Comparison of ENCODE assay signal across 16 cellular contexts in genomic region chr19:5452594-5453565, GRCh38. TPM values are rescaled to one million over a fixed set of nuclear protein-coding genes. Genes with fewer than 3 reads are reported as not detected.
DNase-seq lines count a peak whose midpoint lies in the region; ATAC-seq, FAIRE-seq and TF ChIP-seq lines count a peak whose summit lies in the region.
"Had no signal": no experiment of that assay in that cellular context is flagged by ENCODE, and none has a peak within 500 bp of the region (broad histone marks: within the 10 kb centered on the region; RNA-seq: fewer than 3 reads in every experiment).

No MANE protein-coding gene starts in this region.

- H3K4me3 ChIP-seq in A549: no peak overlapping the region
- no peak overlapping the region for H3K4me3 ChIP-seq in GM12878
- H3K4me3 ChIP-seq: BLaER1 treated with 17β-estradiol and CSF1 and Interleukin-3, amounts not matched to agents 10 nM and 100 nM; dorsolateral prefrontal cortex had no signal

- no peak overlapping the region for H2AFZ ChIP-seq in GM12878 (ENCODE audit: control insufficient read depth, low read depth, low read length)

- TF ChIP-seq RAD21 in A549 (conservative IDR thresholded peaks at IDR 0.05 in 1 of 2, IDR thresholded peaks at IDR 0.05 in 1 of 2) (no peak), GM12878 (IDR thresholded peaks at IDR 0.05; ENCODE audit: insufficient read depth, low read depth, low read length) (no peak)

- RAD21 ChIA-PET in GM12878 (lab: Charles Lee; ENCODE audit: unreplicated experiment): no interaction called here

- H3K36me3 Mint-ChIP-seq in natural killer cell: no peaks in the 10 kb centered on the region
- H3K36me3 Mint-ChIP-seq: activated naive CD4-positive, alpha-beta T cell treated with anti-CD3 and anti-CD28 coated beads, Interleukin-2, amount 50 U/mL, for 72 hours had no signal

- H3K27ac Mint-ChIP-seq in natural killer cell: no peak overlapping the region
- H3K27ac Mint-ChIP-seq: activated naive CD4-positive, alpha-beta T cell treated with anti-CD3 and anti-CD28 coated beads, Interleukin-2, amount 50 U/mL, for 72 hours had no signal

- H3K9me3 ChIP-seq in A549 (no peaks in the 10 kb centered on the region), GM12878 (replicated peaks; ENCODE audit: control insufficient read depth, insufficient read depth, low read length) (no peaks in the 10 kb centered on the region; the same call in 2 of the 3 replicates)

- intact Hi-C loops in GM12878 (cut with micrococcal nuclease; ENCODE audit: unreplicated experiment): no loop called here
- intact Hi-C loops in natural killer cell (cut with micrococcal nuclease): no loop called here

- no peaks in the 10 kb centered on the region for H3K36me3 ChIP-seq in GM12878 (ENCODE audit: control insufficient read depth in 2 of 2, insufficient read depth in 2 of 2, low read length in 1 of 2)
- H3K36me3 ChIP-seq: BLaER1 treated with 17β-estradiol and CSF1 and Interleukin-3, amounts not matched to agents 10 nM and 100 nM had no signal

- H3K27ac ChIP-seq in A549: no peak overlapping the region
- no peak overlapping the region for H3K27ac ChIP-seq in GM12878 (ENCODE audit: control insufficient read depth, insufficient read depth)
- H3K27ac ChIP-seq: BLaER1 treated with 17β-estradiol and CSF1 and Interleukin-3, amounts not matched to agents 10 nM and 100 nM; dorsolateral prefrontal cortex; HL-60 had no signal

- WGBS in A549 (ENCODE audit: missing lambda C conversion rate): 68% methylated on average over 11 of the region's 16 CpGs
- WGBS in GM12878 (ENCODE audit: insufficient coverage, insufficient replicate concordance, low lambda C conversion rate, missing lambda C conversion rate): 46% methylated on average over 16 of the region's 16 CpGs

- POLR2A ChIA-PET in A549 (lab: Yijun Ruan, JAX): no interaction called here
- POLR2A ChIA-PET in GM12878 (lab: Charles Lee): no interaction called here

- no peaks in the 10 kb centered on the region for H3K79me2 ChIP-seq in GM12878 (ENCODE audit: control insufficient read depth, insufficient read depth, low read length)

- no TSS peak for BruUV-seq in GM12878 (replicated peaks; lab: Mats Ljungman, UMichigan)

- CTCF ChIA-PET in A549 (lab: Yijun Ruan, JAX): no interaction called here
- CTCF ChIA-PET in GM12878 (lab: Yijun Ruan, JAX): no interaction called here

- TF ChIP-seq CTCF in A549 (IDR thresholded peaks at IDR 0.05): no peak
- TF ChIP-seq CTCF in GM12878 (IDR thresholded peaks at IDR 0.05 in 2 of 3, conservative IDR thresholded peaks at IDR 0.05 in 1 of 3; ENCODE audit: control insufficient read depth in 2 of 3, extremely low read depth in 1 of 3, insufficient read depth in 1 of 3, low read depth in 3 of 3, low read length in 3 of 3): no peak
- no peak for TF ChIP-seq CTCF in natural killer cell (IDR thresholded peaks at IDR 0.05)

- H3K9ac ChIP-seq in GM12878 (ENCODE audit: control insufficient read depth, insufficient read depth, low read length): no peak overlapping the region
- H3K9ac ChIP-seq: BLaER1 treated with 17β-estradiol and CSF1 and Interleukin-3, amounts not matched to agents 10 nM and 100 nM had no signal

- TF ChIP-seq EP300 in A549 (IDR thresholded peaks at IDR 0.05) (no peak), GM12878 (IDR thresholded peaks at IDR 0.05; ENCODE audit: borderline replicate concordance in 1 of 2, control insufficient read depth in 1 of 2, low read depth in 2 of 2, low read length in 2 of 2) (no peak)

- in situ Hi-C loops in GM12878 (cut with MboI): no loop called here

- peaks cover 7 to 11% of the 10 kb centered on the region in 2 donors for H3K27me3 Mint-ChIP-seq in natural killer cell (ENCODE audit: low read depth in 2 of 2)

- no peaks in the 10 kb centered on the region for H3K27me3 ChIP-seq in GM12878 (replicated peaks in 1 of 2; ENCODE audit: control insufficient read depth in 2 of 2, insufficient read depth in 2 of 2, low read length in 1 of 2)
- H3K27me3 ChIP-seq: BLaER1 treated with 17β-estradiol and CSF1 and Interleukin-3, amounts not matched to agents 10 nM and 100 nM had no signal

- SMC1A ChIA-PET in GM12878 (lab: Charles Lee; ENCODE audit: uncharacterized antibody, unreplicated experiment): no interaction called here

- H3K4me1 Mint-ChIP-seq in natural killer cell: no peaks in the 10 kb centered on the region

- ATAC-seq in A549 (peak; percentile 57 to 86; a peak in 3 of 6 replicates), GM12878 (no peak), GM18517 (IDR thresholded peaks at IDR 0.05; ENCODE audit: unreplicated experiment) (no peak), HG03442 (IDR thresholded peaks at IDR 0.05; ENCODE audit: unreplicated experiment) (no peak), natural killer cell (no peak)

- H3K4me1 ChIP-seq in A549 (no peaks in the 10 kb centered on the region), GM12878 (ENCODE audit: control insufficient read depth, insufficient read depth, low read length) (no peaks in the 10 kb centered on the region)

- DNase-seq in A549 (ENCODE audit: low read depth in 1 of 2, low spot score in 1 of 2) (peak; percentile 46 to 66), ELF-1 (ENCODE audit: low read depth, low spot score) (peak; percentile 34), NCI-H524 treated with DMSO at 0.1 percent for 48 hours (lab: John Stamatoyannopoulos, UW) (peak; percentile 98), GM12878 (ENCODE audit: low read depth, low spot score) (no peak), natural killer cell (no peak), erythroblast (lab: John Stamatoyannopoulos, UW) (no peak)
- DNase-seq: activated CD4-positive, alpha-beta T cell treated with anti-CD3 and anti-CD28 coated beads, Interleukin-2, amount 50 U/mL, for 4 hours; head of caudate nucleus; substantia nigra had no signal

- TF ChIP-seq POLR2A in A549 (IDR thresholded peaks at IDR 0.05; ENCODE audit: low read length) (no peak), GM12878 (IDR thresholded peaks at IDR 0.05; ENCODE audit: low read depth, low read length) (no peak), erythroblast (IDR thresholded peaks at IDR 0.05; ENCODE audit: low read length) (no peak)

- no peaks in the 10 kb centered on the region for H4K20me1 ChIP-seq in GM12878 (ENCODE audit: control insufficient read depth, insufficient read depth)
- H4K20me1 ChIP-seq: BLaER1 treated with 17β-estradiol and CSF1 and Interleukin-3, amounts not matched to agents 10 nM and 100 nM had no signal

- H3K4me3 Mint-ChIP-seq in natural killer cell: no peak overlapping the region

- H3K9me3 Mint-ChIP-seq in natural killer cell: no peaks in the 10 kb centered on the region
- H3K9me3 Mint-ChIP-seq: activated naive CD4-positive, alpha-beta T cell treated with anti-CD3 and anti-CD28 coated beads, Interleukin-2, amount 50 U/mL, for 72 hours had no signal

- FAIRE-seq in A549 (lab: Jason Lieb, UNC): no peak
- FAIRE-seq in GM12878 (lab: Jason Lieb, UNC): no peak

- no peak overlapping the region for H3K4me2 ChIP-seq in A549
- no peak overlapping the region for H3K4me2 ChIP-seq in GM12878 (ENCODE audit: control insufficient read depth, insufficient read depth)
- H3K4me2 ChIP-seq: BLaER1 treated with 17β-estradiol and CSF1 and Interleukin-3, amounts not matched to agents 10 nM and 100 nM had no signal

TF ChIP-seq in A549, 52 proteins besides CTCF, POLR2A, EP300 and RAD21 (continues in another document):
- TF ChIP-seq JUN (IDR thresholded peaks at IDR 0.05) (no peak), HEYL (CRISPR knock-in tag; IDR thresholded peaks at IDR 0.05) (no peak), TFCP2L1 (CRISPR knock-in tag; IDR thresholded peaks at IDR 0.05) (no peak), SMC3 (IDR thresholded peaks at IDR 0.05) (no peak)

TF ChIP-seq in GM12878, 131 proteins besides CTCF, POLR2A, EP300 and RAD21 (continues in another document):
- TF ChIP-seq ZBTB33 (IDR thresholded peaks at IDR 0.05): no peak

RNA-seq across cellular contexts. Expression of gene ZNRF4, which starts 2.3 kb away (rescaled TPM):
- polyA plus RNA-seq in A549 (2011; rRNA removed) (not detected in 2 replicates), A549 (2017; fragmentation: RNase III; extraction: RNeasy Plus Mini Kit Qiagen cat#74134 plus additional on column Dnase treatment) (not detected in 3 replicates), GM12878 (2011; rRNA removed) (not detected in 2 replicates), GM12878 (2014; fragmentation: Illumina TruSeq; extraction: Trizol) (not detected in 2 replicates), GM12878 (2014; fragmentation: Nextera tagmentation; extraction: Ambion mirVana) (not detected), GM12878 (2014; rRNA removed) (not detected in 2 replicates), GM12878 (2016; fragmentation: Nextera tagmentation; extraction: Ambion mirVana) (not detected)
- polyA plus RNA-seq in A549 (2012; cell fraction: cytosol; rRNA removed): not detected in 2 replicates
- polyA plus RNA-seq in A549 (2012; cell fraction: nucleus; rRNA removed): 0.06 TPM in 1 of 2 replicates, not detected in the other
- polyA minus RNA-seq in A549 (2011; rRNA and poly(A)+ RNA removed): not detected in 2 replicates
- not detected in 2 replicates for total RNA-seq in GM12878 (2013; cell fraction: nucleolus; rRNA removed)
- total RNA-seq in GM12878 (2014; rRNA removed) (not detected in 2 replicates), GM12878 (2014; rRNA removed; fragmentation: Illumina TruSeq; extraction: Trizol) (not detected in 2 replicates), GM12878 (2021) (not detected in 2 replicates), natural killer cell (not detected)
- polyA plus RNA-seq in GM12878 (2011; ENCODE audit: low read depth): not detected
- polyA plus RNA-seq in GM12878 (2011; cell fraction: cytosol; rRNA removed): not detected in 2 replicates
- polyA plus RNA-seq in GM12878 (2011; cell fraction: nucleus; rRNA removed): not detected in 2 replicates
- not detected in 2 replicates for polyA plus RNA-seq in GM12878 (2012)
- not detected in 2 replicates for polyA minus RNA-seq in GM12878 (2011; rRNA and poly(A)+ RNA removed)
- not detected in 2 replicates for polyA minus RNA-seq in GM12878 (2011; cell fraction: cytosol; rRNA and poly(A)+ RNA removed)
- polyA minus RNA-seq in GM12878 (2011; cell fraction: nucleus; rRNA and poly(A)+ RNA removed): not detected in 2 replicates
- total RNA-seq: activated naive CD4-positive, alpha-beta T cell treated with anti-CD3 and anti-CD28 coated beads, Interleukin-2, amount 50 U/mL, for 72 hours; mesenteric fat pad had no signal

Comparison
In these comparisons a context has a peak if more than half of its experiments do, and no peak if none do; other contexts are left out.
1. ATAC-seq: peak in A549 (2 of 2); none in GM12878 (single experiment), GM18517 (single experiment), HG03442 (single experiment) and natural killer cell (0 of 3).
2. DNase-seq: peak in A549 (2 of 2), ELF-1 (single experiment) and NCI-H524 treated with DMSO at 0.1 percent for 48 hours (single experiment); none in GM12878 (single experiment), natural killer cell (single experiment) and erythroblast (0 of 2).
3. Of the 24 proteins assayed by ChIP-seq in both GM12878 and A549: peak only in GM12878: none; only in A549: USF2; in both: none; in neither: 23.